In genomic region chr3:9380014-9380413, GRCh38 we compare ENCODE assay signal across 16 cellular contexts. TPM values are rescaled to one million over a fixed set of nuclear protein-coding genes. Genes with fewer than 3 reads are reported as not detected.
A peak's percentile ranks its signal among the peaks of the same experiment; 100 is the strongest.
DNase-seq lines count a peak whose midpoint lies in the region; TF ChIP-seq lines count a peak whose summit lies in the region.
"Had no signal": no experiment of that assay in that cellular context is flagged by ENCODE, and none has a peak within 500 bp of the region (broad histone marks: within the 10 kb centered on the region; RNA-seq: fewer than 3 reads in every experiment).

No MANE protein-coding gene starts in this region.

- TF ChIP-seq CTCF in Calu3 (IDR thresholded peaks at IDR 0.05; ENCODE audit: unreplicated experiment): no peak
- no peak for TF ChIP-seq CTCF in osteocyte (IDR thresholded peaks at IDR 0.05)

- H3K4me3 Mint-ChIP-seq in activated T-cell treated with anti-CD3 and anti-CD28 coated beads, Interleukin-2, amount 50 U/mL, for 24 hours: no peak overlapping the region
- H3K4me3 Mint-ChIP-seq in Calu3 (ENCODE audit: low read depth, unreplicated experiment) (no peak overlapping the region), immature natural killer cell (no peak overlapping the region), osteocyte (ENCODE audit: unreplicated experiment) (no peak overlapping the region)
- H3K4me3 Mint-ChIP-seq: GM23338 had no signal

- H3K9me3 Mint-ChIP-seq in activated T-cell treated with anti-CD3 and anti-CD28 coated beads, Interleukin-2, amount 50 U/mL, for 24 hours: no peaks in the 10 kb centered on the region
- H3K9me3 Mint-ChIP-seq in Calu3 (ENCODE audit: low read depth, unreplicated experiment) (no peaks in the 10 kb centered on the region), immature natural killer cell (no peaks in the 10 kb centered on the region), osteocyte (ENCODE audit: unreplicated experiment) (no peaks in the 10 kb centered on the region)
- H3K9me3 Mint-ChIP-seq: GM23338 had no signal

- H3K27me3 Mint-ChIP-seq in activated T-cell treated with anti-CD3 and anti-CD28 coated beads, Interleukin-2, amount 50 U/mL, for 24 hours: no peaks in the 10 kb centered on the region
- H3K27me3 Mint-ChIP-seq in Calu3 (ENCODE audit: unreplicated experiment): no peaks in the 10 kb centered on the region
- H3K27me3 Mint-ChIP-seq in immature natural killer cell (ENCODE audit: low read depth in 3 of 3): peaks cover 0 to 3% (median 0%) of the 10 kb centered on the region in 3 donors
- H3K27me3 Mint-ChIP-seq in osteocyte (ENCODE audit: unreplicated experiment): no peaks in the 10 kb centered on the region

- no TSS peak for BruUV-seq in Calu3 (replicated peaks; lab: Mats Ljungman, UMichigan)

- POLR2A ChIA-PET in HEK293T (lab: Yijun Ruan, JAX): interaction anchor here (3.8 kb wide), 1 partner anchor 17 kb away, joined by 25 read pairs; the partner anchor contains the start of gene THUMPD3

- intact Hi-C loops in Calu3 (cut with micrococcal nuclease; ENCODE audit: unreplicated experiment): no loop called here

- H3K4me1 Mint-ChIP-seq in activated T-cell treated with anti-CD3 and anti-CD28 coated beads, Interleukin-2, amount 50 U/mL, for 24 hours (ENCODE audit: low read depth): peaks cover 27% of the 10 kb centered on the region
- H3K4me1 Mint-ChIP-seq in Calu3 (ENCODE audit: low read depth, unreplicated experiment) (no peaks in the 10 kb centered on the region), immature natural killer cell (peaks cover 0 to 34% of the 10 kb centered on the region in 2 donors), osteocyte (ENCODE audit: unreplicated experiment) (peaks cover 3% of the 10 kb centered on the region)
- H3K4me1 Mint-ChIP-seq: GM23338 had no signal

- DNase-seq in activated T-cell treated with anti-CD3 and anti-CD28 coated beads, Interleukin-2, amount 50 U/mL, for 24 hours: no peak
- DNase-seq in activated T-cell treated with anti-CD3 and anti-CD28 coated beads, Interleukin-2, amount 50 U/mL, for 48 hours: no peak
- no peak for DNase-seq in Calu3
- DNase-seq in immature natural killer cell: no peak
- no peak for DNase-seq in osteocyte (ENCODE audit: extremely low spot score, unreplicated experiment)
- no peak for DNase-seq in NCI-H82 treated with DMSO at 0.1 percent for 48 hours (lab: John Stamatoyannopoulos, UW; ENCODE audit: unreplicated experiment)
- no peak for DNase-seq in SIG-M5 treated with dmso at 0.1 percent for 504 hours (lab: John Stamatoyannopoulos, UW; ENCODE audit: unreplicated experiment)
- DNase-seq in HEK293T (ENCODE audit: extremely low spot score): no peak
- DNase-seq: DMS79 treated with DMSO at 0.1 percent for 48 hours, KBM-7, NCI-H1092, NCI-H2107, NCI-H226, NCI-H69, PC-3 had no signal

- H3K27ac Mint-ChIP-seq in activated T-cell treated with anti-CD3 and anti-CD28 coated beads, Interleukin-2, amount 50 U/mL, for 24 hours: peak overlapping the region; percentile 58
- H3K27ac Mint-ChIP-seq in Calu3 (ENCODE audit: unreplicated experiment) (peak overlapping the region; percentile 7), immature natural killer cell (peak overlapping the region in 4 of 6 donors; percentile 1 to 81 (median 11)), osteocyte (ENCODE audit: unreplicated experiment) (peak overlapping the region; percentile 39)
- H3K27ac Mint-ChIP-seq: GM23338 had no signal

- CTCF ChIA-PET in Calu3 (lab: Charles Lee) (interaction anchor here (0.6 kb wide), 1 partner anchor 370 kb away, joined by 3 read pairs; the partner anchor contains the start of gene OGG1), HEK293T (lab: Yijun Ruan, JAX) (no interaction called here)

- peaks cover 92% of the 10 kb centered on the region for H3K36me3 Mint-ChIP-seq in activated T-cell treated with anti-CD3 and anti-CD28 coated beads, Interleukin-2, amount 50 U/mL, for 24 hours (ENCODE audit: low read depth)
- H3K36me3 Mint-ChIP-seq in Calu3 (ENCODE audit: insufficient read depth, unreplicated experiment) (peaks cover 74% of the 10 kb centered on the region), immature natural killer cell (peaks cover 15 to 42% (median 20%) of the 10 kb centered on the region in 3 donors), osteocyte (ENCODE audit: unreplicated experiment) (peaks cover 47% of the 10 kb centered on the region)

TF ChIP-seq in HEK293T, 16 proteins besides CTCF, POLR2A, EP300 and RAD21:
- no peak for TF ChIP-seq FOXM1 (IDR thresholded peaks at IDR 0.05; ENCODE audit: borderline replicate concordance)
- TF ChIP-seq BHLHE40 (IDR thresholded peaks at IDR 0.05; ENCODE audit: borderline replicate concordance): no peak
- TF ChIP-seq LEF1 (IDR thresholded peaks at IDR 0.05; ENCODE audit: borderline replicate concordance): no peak
- no peak for TF ChIP-seq TARDBP (IDR thresholded peaks at IDR 0.05)
- TF ChIP-seq ARNT (IDR thresholded peaks at IDR 0.05): no peak
- TF ChIP-seq FOXK2 (IDR thresholded peaks at IDR 0.05): no peak

RNA-seq across cellular contexts. Expression of gene THUMPD3, which starts 17.2 kb away (rescaled TPM):
- 43.6 and 57.7 TPM in 2 replicates for total RNA-seq in Calu3 (2022)
- polyA plus RNA-seq in immature natural killer cell: 10 to 100 TPM; 13.2 to 23.1 (median 15.3) TPM
- 43.2 and 45.4 TPM in 2 replicates for total RNA-seq in osteocyte

RNA-seq across cellular contexts. Expression of gene SETD5, which starts 17.4 kb away (rescaled TPM):
- 132 and 158 TPM in 2 replicates for total RNA-seq in Calu3 (2022)
- polyA plus RNA-seq in immature natural killer cell: 10 to 100 TPM; 13.7 to 50.2 (median 19.2) TPM
- total RNA-seq in osteocyte: 154 and 161 TPM in 2 replicates

Comparison
In these comparisons a context has a peak if more than half of its experiments do, and no peak if none do; other contexts are left out.
1. H3K27ac Mint-ChIP-seq: peak in every context shown above with its lines; median percentile 58 in activated T-cell treated with anti-CD3 and anti-CD28 coated beads, Interleukin-2, amount 50 U/mL, for 24 hours; 39 in osteocyte; 11 in immature natural killer cell; 7 in Calu3.